17 cellular contexts compared by ENCODE assay signal in the genomic region with DNA sequence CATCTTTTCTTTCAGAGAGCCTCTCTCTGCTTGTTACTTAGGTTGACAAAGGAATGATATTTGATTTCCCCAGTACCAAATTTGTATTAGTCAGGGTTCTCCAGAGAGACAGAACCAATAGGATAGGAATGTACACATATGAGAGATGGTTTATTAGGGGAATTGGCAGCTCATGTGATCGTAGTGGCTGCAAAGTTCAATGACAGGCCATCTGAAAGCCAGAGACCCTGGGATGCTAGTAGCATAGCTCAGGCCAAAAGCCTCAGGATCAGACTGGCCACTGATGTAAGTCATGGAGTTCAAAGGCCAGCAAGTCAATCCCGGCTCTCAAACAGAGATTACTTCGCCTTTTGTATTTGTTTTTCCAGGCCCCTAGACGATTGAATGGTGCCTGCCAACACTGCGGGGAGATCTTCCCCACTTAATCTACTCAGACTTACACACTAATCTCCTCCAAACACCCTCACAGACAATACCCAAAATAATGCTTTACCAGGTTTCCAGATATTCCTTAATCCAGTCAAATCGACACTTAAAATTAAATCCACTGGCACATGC.
A peak's percentile ranks its signal among the peaks of the same experiment; 100 is the strongest.
DNase-seq lines count a peak whose midpoint lies in the region; FAIRE-seq and TF ChIP-seq lines count a peak whose summit lies in the region.
"Had no signal": no experiment of that assay in that cellular context is flagged by ENCODE, and none has a peak within 500 bp of the region (broad histone marks: within the 10 kb centered on the region; RNA-seq: fewer than 3 reads in every experiment).

No MANE protein-coding gene starts in this region.

- FAIRE-seq in GM12891 (lab: Jason Lieb, UNC) = no peak
- no peak for FAIRE-seq in H54 (lab: Jason Lieb, UNC)
- FAIRE-seq: A549, G401.6, GM12892, HTR-8/SVneo had no signal

- DNase-seq in ELF-1 (ENCODE audit: low read depth, low spot score) (peak; percentile 14), HuH-7 (ENCODE audit: low spot score) (peak; percentile 8), ecto neural progenitor cell (ENCODE audit: low spot score) (peak; percentile 56), GM12891 (ENCODE audit: insufficient read length, low spot score) (no peak), NCI-H345 (lab: John Stamatoyannopoulos, UW) (no peak), H54 (ENCODE audit: insufficient read length, low spot score) (no peak)
- DNase-seq: BE2C; CD8-positive, alpha-beta T cell; COR-L47; DMS79; GOT3; HFFc6; KBM-7 had no signal

- TF ChIP-seq POLR2A in GM12891 (IDR thresholded peaks at IDR 0.05; ENCODE audit: low read depth, low read length) (no peak), H54 (IDR thresholded peaks at IDR 0.05; ENCODE audit: low read depth, low read length) (no peak)

TF ChIP-seq in GM12891, 5 proteins besides CTCF, POLR2A, EP300 and RAD21:
- TF ChIP-seq PAX5 (IDR thresholded peaks at IDR 0.05; ENCODE audit: insufficient read depth, low read length, severe bottlenecking) = no peak
- no peak for TF ChIP-seq TAF1 (IDR thresholded peaks at IDR 0.05; ENCODE audit: low read depth, low read length)
- TF ChIP-seq POU2F2 (IDR thresholded peaks at IDR 0.05; ENCODE audit: low read depth, low read length) = no peak
- no peak for TF ChIP-seq SPI1 (IDR thresholded peaks at IDR 0.05; ENCODE audit: low read depth, low read length)
- TF ChIP-seq POLR2AphosphoS5 (IDR thresholded peaks at IDR 0.05; ENCODE audit: low read depth, low read length) = no peak

Comparison
In these comparisons a context has a peak if more than half of its experiments do, and no peak if none do; other contexts are left out.
1. DNase-seq: peak in ELF-1 (single experiment), HuH-7 (single experiment) and ecto neural progenitor cell (single experiment); none in GM12891 (single experiment), NCI-H345 (single experiment) and H54 (single experiment).